ENCODE assay signal across 10 cellular contexts in the genomic region with DNA sequence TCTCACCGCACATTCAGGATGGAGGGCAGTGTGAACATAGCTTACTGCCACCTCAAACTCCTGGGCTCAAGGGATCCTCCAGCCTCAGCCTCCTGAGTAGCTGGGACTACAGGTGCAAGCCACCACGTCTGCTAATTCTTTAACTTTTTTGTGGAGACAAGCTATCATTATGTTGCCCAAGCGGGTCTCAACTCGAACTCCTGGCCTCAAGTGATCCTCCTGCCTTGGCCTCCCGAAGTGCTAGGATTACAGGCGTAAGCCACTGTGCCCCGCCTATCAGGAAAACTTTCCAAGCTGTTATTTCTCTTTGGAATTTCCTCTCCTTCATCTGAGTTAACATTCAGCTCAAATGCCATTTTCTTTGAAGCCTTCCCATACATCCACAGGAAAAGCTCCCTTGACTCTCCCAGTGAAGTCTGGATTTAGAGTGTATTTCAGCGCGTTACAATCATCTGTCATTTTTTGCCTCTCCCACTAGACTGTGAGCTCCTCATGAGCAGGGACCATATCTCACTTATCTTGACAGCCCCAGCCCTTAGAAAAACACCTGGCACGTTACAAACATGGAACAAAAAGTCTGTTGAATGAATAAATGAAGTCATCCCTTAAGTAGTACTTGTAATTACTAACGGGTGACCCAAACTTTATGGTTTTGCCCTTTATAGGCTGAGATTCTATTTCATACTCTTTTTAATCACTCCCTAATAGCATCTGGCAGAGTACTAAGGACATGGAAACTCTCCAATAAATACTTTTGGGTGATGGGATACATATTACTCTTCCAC. TPM values are rescaled to one million over a fixed set of nuclear protein-coding genes. Genes with fewer than 3 reads are reported as not detected.
DNase-seq lines count a peak whose midpoint lies in the region; ATAC-seq and TF ChIP-seq lines count a peak whose summit lies in the region.
"Had no signal": no experiment of that assay in that cellular context is flagged by ENCODE, and none has a peak within 500 bp of the region (broad histone marks: within the 10 kb centered on the region; RNA-seq: fewer than 3 reads in every experiment).

No MANE protein-coding gene starts in this region.

- no peaks in the 10 kb centered on the region for H3K9me3 Mint-ChIP-seq in natural killer cell treated with Interleukin-12 subunit alpha and Interleukin-12 subunit beta and Interleukin-15 and Interleukin-18, amount 100 ng/mL, for 72 hours

- BruUV-seq in A673 (replicated peaks; lab: Mats Ljungman, UMichigan) (no TSS peak), HCT116 (replicated peaks; lab: Mats Ljungman, UMichigan) (no TSS peak), mammary epithelial cell (replicated peaks; lab: Mats Ljungman, UMichigan) (no TSS peak)

- H3K9me3 ChIP-seq in A673 (ENCODE audit: low read depth, low read length, poor library complexity, severe bottlenecking) (no peaks in the 10 kb centered on the region), HCT116 (ENCODE audit: control insufficient read depth in 1 of 2, insufficient read depth in 1 of 2, low read depth in 1 of 2, low read length in 2 of 2) (no peaks in the 10 kb centered on the region), mammary epithelial cell (replicated peaks; ENCODE audit: insufficient read depth, low read length) (no peaks in the 10 kb centered on the region)

- H3K36me3 Mint-ChIP-seq in natural killer cell treated with Interleukin-12 subunit alpha and Interleukin-12 subunit beta and Interleukin-15 and Interleukin-18, amount 100 ng/mL, for 72 hours, result no peaks in the 10 kb centered on the region

- no peak for TF ChIP-seq POLR2A in HCT116 (IDR thresholded peaks at IDR 0.05; ENCODE audit: borderline replicate concordance, extremely low read depth, insufficient read depth, insufficient read length)

- H3K9ac ChIP-seq in HCT116 (ENCODE audit: low read length) (no peak overlapping the region), mammary epithelial cell (ENCODE audit: insufficient read depth, low read length) (no peak overlapping the region)

- H3K27ac ChIP-seq in A673 (ENCODE audit: low read depth, low read length, poor library complexity, severe bottlenecking) (no peak overlapping the region), HCT116 (ENCODE audit: low read depth, low read length) (no peak overlapping the region), mammary epithelial cell (ENCODE audit: insufficient read depth, low read depth, low read length) (no peak overlapping the region)

- peak overlapping the region; percentile 29 for H3K4me3 Mint-ChIP-seq in natural killer cell treated with Interleukin-12 subunit alpha and Interleukin-12 subunit beta and Interleukin-15 and Interleukin-18, amount 100 ng/mL, for 72 hours

- in situ Hi-C loops in mammary epithelial cell (cut with MboI; ENCODE audit: low sequenced_read_pairs in 2 of 2), result no loop called here

- WGBS in mammary epithelial cell (ENCODE audit: low coverage, missing lambda C conversion rate), result 51% methylated on average over 11 of the region's 11 CpGs

- H3K4me1 ChIP-seq in A673 (ENCODE audit: insufficient read depth, low read length, poor library complexity, severe bottlenecking) (peaks cover 9% of the 10 kb centered on the region), HCT116 (ENCODE audit: control insufficient read depth in 1 of 2, insufficient read depth in 2 of 2, low read length in 2 of 2) (peaks cover 6 to 15% of the 10 kb centered on the region in 2 experiments; a peak in 3 of 4 replicates), mammary epithelial cell (ENCODE audit: insufficient read depth, low read length) (peaks cover 20% of the 10 kb centered on the region)

- H3K27ac Mint-ChIP-seq in natural killer cell treated with Interleukin-12 subunit alpha and Interleukin-12 subunit beta and Interleukin-15 and Interleukin-18, amount 100 ng/mL, for 72 hours, result no peak overlapping the region

- DNase-seq in A673 (ENCODE audit: low spot score) (no peak), HCT116 (ENCODE audit: low read depth, low spot score) (no peak), mammary epithelial cell (no peak), COLO829 (ENCODE audit: low spot score) (no peak), NCI-H187 treated with DMSO at 0.1 percent for 48 hours (lab: John Stamatoyannopoulos, UW) (no peak), NCI-H1436 (lab: John Stamatoyannopoulos, UW) (no peak)
- no peak for DNase-seq in natural killer cell treated with Interleukin-12 subunit alpha and Interleukin-12 subunit beta and Interleukin-15 and Interleukin-18, amount 100 ng/mL, for 72 hours (ENCODE audit: low spot score)
- DNase-seq: activated CD4-positive, CD25-positive, alpha-beta regulatory T cell; NCI-H82 had no signal

- H3K4me2 ChIP-seq in HCT116 (ENCODE audit: low read length), result peak overlapping the region; percentile 98; the same call in 1 of the 2 replicates
- H3K4me2 ChIP-seq in mammary epithelial cell (ENCODE audit: insufficient read depth, low read depth, low read length), result peak overlapping the region; percentile 98

- RAD21 ChIA-PET in HCT116 (lab: Charles Lee; ENCODE audit: low non-redundant PET in 1 of 2, low total read pairs in 2 of 2, uncharacterized antibody in 2 of 2, unreplicated experiment in 2 of 2), result interaction anchor here in 1 of 2 experiments (0.6 kb wide), 1 partner anchor 176 kb away, joined by 4 read pairs; no protein-coding TSS in a partner anchor

- POLR2A ChIA-PET in A673 (lab: Charles Lee; ENCODE audit: low non-redundant PET), result interaction anchor here (0.6 to 0.7 kb wide), 2 partner anchors 185 to 937 kb away, joined by 4 to 9 read pairs; no protein-coding TSS in a partner anchor
- POLR2A ChIA-PET in HCT116 (lab: Charles Lee), result no interaction called here

- CTCF ChIA-PET in A673 (lab: Charles Lee), result interaction anchor here (0.5 to 0.6 kb wide), 2 partner anchors 15 to 36 kb away, joined by 3 to 7 read pairs; no protein-coding TSS in a partner anchor
- CTCF ChIA-PET in HCT116 (lab: Charles Lee), result interaction anchor here (0.8 to 0.9 kb wide), 2 partner anchors 13 to 197 kb away, joined by 3 read pairs; no protein-coding TSS in a partner anchor
- CTCF ChIA-PET in mammary epithelial cell (lab: Charles Lee; ENCODE audit: low non-redundant PET), result interaction anchor here (0.5 to 0.6 kb wide), 2 partner anchors 137 to 155 kb away, joined by 6 to 7 read pairs; no protein-coding TSS in a partner anchor

- peak overlapping the region; percentile 96 for H3K4me3 ChIP-seq in A673 (ENCODE audit: low read depth, low read length, poor library complexity, severe bottlenecking)
- H3K4me3 ChIP-seq in HCT116 (replicated peaks in 1 of 2; ENCODE audit: low read depth in 1 of 2, low read length in 2 of 2), result no peak overlapping the region
- H3K4me3 ChIP-seq in mammary epithelial cell (replicated peaks in 1 of 3; ENCODE audit: insufficient read depth in 1 of 3, low read depth in 2 of 3, low read length in 3 of 3), result peak overlapping the region; percentile 8 to 90 (median 85)

- dilution Hi-C loops in mammary epithelial cell (cut with HindIII; ENCODE audit: low sequenced_read_pairs), result no loop called here

- H3K79me2 ChIP-seq in HCT116 (ENCODE audit: insufficient read depth, low read length) (peaks cover 66% of the 10 kb centered on the region), mammary epithelial cell (ENCODE audit: insufficient read depth, low read length) (peaks cover 71% of the 10 kb centered on the region)

- no peak overlapping the region for H2AFZ ChIP-seq in HCT116 (ENCODE audit: low read depth, low read length, poor library complexity, severe bottlenecking)
- no peak overlapping the region for H2AFZ ChIP-seq in mammary epithelial cell (ENCODE audit: low read depth, low read length)

- TF ChIP-seq RAD21 in HCT116 (IDR thresholded peaks at IDR 0.05; ENCODE audit: low read depth), result no peak

- H3K4me1 Mint-ChIP-seq in natural killer cell treated with Interleukin-12 subunit alpha and Interleukin-12 subunit beta and Interleukin-15 and Interleukin-18, amount 100 ng/mL, for 72 hours (ENCODE audit: low read depth in 2 of 2), result peaks cover 27 to 36% of the 10 kb centered on the region in 2 donors

- ATAC-seq in HCT116 (no peak), GM21737 (IDR thresholded peaks at IDR 0.05; ENCODE audit: unreplicated experiment) (no peak)
- no peak for ATAC-seq in natural killer cell treated with Interleukin-12 subunit alpha and Interleukin-12 subunit beta and Interleukin-15 and Interleukin-18, amount 100 ng/mL, for 72 hours

- peaks cover 5% of the 10 kb centered on the region; the same call in 1 of the 2 replicates for H4K20me1 ChIP-seq in HCT116 (ENCODE audit: insufficient read depth)
- no peaks in the 10 kb centered on the region for H4K20me1 ChIP-seq in mammary epithelial cell (ENCODE audit: insufficient read depth, low read length)

- intact Hi-C loops in A673 (cut with micrococcal nuclease; ENCODE audit: unreplicated experiment), result no loop called here
- intact Hi-C loops in HCT116 (cut with micrococcal nuclease), result no loop called here
- intact Hi-C loops in mammary epithelial cell (cut with micrococcal nuclease), result no loop called here

- H3K27me3 ChIP-seq in A673 (replicated peaks; ENCODE audit: insufficient read depth, low read depth, low read length, poor library complexity), result no peaks in the 10 kb centered on the region
- H3K27me3 ChIP-seq in HCT116 (ENCODE audit: insufficient read depth, low read length), result no peaks in the 10 kb centered on the region
- no peaks in the 10 kb centered on the region for H3K27me3 ChIP-seq in mammary epithelial cell (ENCODE audit: insufficient read depth, low read length)

- TF ChIP-seq CTCF in A673 (conservative IDR thresholded peaks at IDR 0.05; ENCODE audit: low read depth, low read length) (no peak), HCT116 (IDR thresholded peaks at IDR 0.05 in 2 of 3, conservative IDR thresholded peaks at IDR 0.05 in 1 of 3; ENCODE audit: borderline replicate concordance in 1 of 3, insufficient read depth in 1 of 3, low read depth in 2 of 3, low read length in 2 of 3) (no peak), mammary epithelial cell (conservative IDR thresholded peaks at IDR 0.05 in 1 of 2, IDR thresholded peaks at IDR 0.05 in 1 of 2; ENCODE audit: extremely low read depth in 1 of 2, insufficient read depth in 1 of 2, low read depth in 1 of 2, low read length in 2 of 2) (no peak)

- H3K36me3 ChIP-seq in A673 (ENCODE audit: insufficient read depth, low read length, poor library complexity, severe bottlenecking), result no peaks in the 10 kb centered on the region
- H3K36me3 ChIP-seq in HCT116 (ENCODE audit: control insufficient read depth in 1 of 2, insufficient read depth in 2 of 2, low read length in 2 of 2), result no peaks in the 10 kb centered on the region
- no peaks in the 10 kb centered on the region for H3K36me3 ChIP-seq in mammary epithelial cell (ENCODE audit: insufficient read depth, low read length)

- no peaks in the 10 kb centered on the region for H3K9me2 ChIP-seq in HCT116 (ENCODE audit: insufficient read depth)

- H3K27me3 Mint-ChIP-seq in natural killer cell treated with Interleukin-12 subunit alpha and Interleukin-12 subunit beta and Interleukin-15 and Interleukin-18, amount 100 ng/mL, for 72 hours, result no peaks in the 10 kb centered on the region

RNA-seq across cellular contexts. Expression of a gene that starts 2.2 kb away (rescaled TPM):
- total RNA-seq in A673 (2021), result 35.8 and 41.2 TPM in 2 replicates
- total RNA-seq in HCT116 (2021; ENCODE audit: unreplicated experiment), result 28.0 TPM
- polyA plus RNA-seq in HCT116 (2012), result 18.2 and 21.1 TPM in 2 replicates
- total RNA-seq in mammary epithelial cell, result 10 to 100 TPM; 51.0 to 75.7 TPM
- polyA plus RNA-seq in mammary epithelial cell, result 8.3 TPM
- 137 TPM for polyA minus RNA-seq in mammary epithelial cell
- total RNA-seq in natural killer cell treated with Interleukin-12 subunit alpha and Interleukin-12 subunit beta and Interleukin-15 and Interleukin-18, amount 100 ng/mL, for 72 hours, result 10 to 100 TPM; 53.4 to 86.9 TPM

RNA-seq across cellular contexts. Expression of a gene that starts 45.0 kb away (rescaled TPM):
- total RNA-seq in A673 (2021), result not detected in 2 replicates
- total RNA-seq in HCT116 (2021; ENCODE audit: unreplicated experiment), result not detected
- polyA plus RNA-seq in HCT116 (2012), result not detected in 2 replicates
- under 1 TPM; 0.14 to 0.50 TPM for total RNA-seq in mammary epithelial cell
- polyA plus RNA-seq in mammary epithelial cell, result 0.10 TPM
- not detected for polyA minus RNA-seq in mammary epithelial cell
- not detected for total RNA-seq in natural killer cell treated with Interleukin-12 subunit alpha and Interleukin-12 subunit beta and Interleukin-15 and Interleukin-18, amount 100 ng/mL, for 72 hours

Comparison
In these comparisons a context has a peak if more than half of its experiments do, and no peak if none do; other contexts are left out.
1. H3K4me3 ChIP-seq: peak in A673 (single experiment) and mammary epithelial cell (3 of 3); none in HCT116 (0 of 2).